22 cellular contexts compared by ENCODE assay signal in the genomic region with DNA sequence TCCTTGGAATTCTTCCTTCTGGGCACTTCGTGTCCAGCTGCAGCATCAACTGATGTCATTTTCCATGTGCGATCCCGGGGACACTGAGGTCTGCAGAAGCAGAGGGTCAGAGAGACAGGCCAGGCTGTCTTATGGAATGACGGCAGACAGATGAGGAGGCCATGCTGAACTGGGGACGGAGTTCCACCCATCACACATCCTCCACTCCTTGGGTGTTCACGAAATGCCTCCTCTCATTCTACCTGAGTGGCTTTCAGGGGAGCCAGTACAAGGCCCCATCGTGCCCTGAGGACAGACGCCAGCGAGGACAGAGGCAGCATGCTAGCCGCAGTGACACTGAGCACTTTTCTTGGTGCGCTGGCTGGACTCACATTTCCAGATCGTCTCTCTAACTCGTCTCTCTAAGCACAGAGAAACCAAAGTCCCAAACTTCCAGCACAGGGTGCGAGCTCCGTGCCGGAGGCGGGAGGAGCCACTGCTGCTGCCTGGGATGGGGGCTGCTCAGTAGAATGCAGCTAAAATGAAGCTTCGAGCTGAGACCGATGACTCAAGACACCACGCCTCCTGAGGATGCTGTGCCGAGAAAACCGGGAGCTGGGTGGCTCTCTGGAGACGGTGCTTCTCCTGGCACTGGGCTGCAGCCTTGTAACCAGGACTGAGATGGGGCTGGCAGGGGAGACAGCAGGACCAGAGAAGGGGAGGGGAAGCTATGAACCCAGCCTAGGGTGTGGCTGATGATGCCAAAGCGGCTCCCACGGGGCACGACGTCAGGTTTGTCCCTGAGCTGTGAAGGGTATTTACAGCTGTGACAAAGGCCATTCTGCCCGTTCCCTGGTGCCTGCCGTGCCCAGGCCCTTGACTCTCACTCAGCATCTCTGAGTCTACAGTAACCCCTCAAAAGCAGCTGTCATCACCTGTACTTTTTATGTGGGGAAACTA. TPM values are rescaled to one million over a fixed set of nuclear protein-coding genes. Genes with fewer than 3 reads are reported as not detected.
DNase-seq lines count a peak whose midpoint lies in the region; ATAC-seq, FAIRE-seq and TF ChIP-seq lines count a peak whose summit lies in the region.
"Had no signal": no experiment of that assay in that cellular context is flagged by ENCODE, and none has a peak within 500 bp of the region (broad histone marks: within the 10 kb centered on the region; RNA-seq: fewer than 3 reads in every experiment).

No MANE protein-coding gene starts in this region.

- no peak for TF ChIP-seq EP300 in A549 (IDR thresholded peaks at IDR 0.05)

- H3K36me3 ChIP-seq in HEK293 (ENCODE audit: control insufficient read depth in 2 of 2, insufficient read depth in 1 of 2, low read length in 2 of 2), result no peaks in the 10 kb centered on the region
- H3K36me3 ChIP-seq in tibial artery, result no peaks in the 10 kb centered on the region
- no peaks in the 10 kb centered on the region for H3K36me3 ChIP-seq in CD4-positive, alpha-beta memory T cell (ENCODE audit: insufficient read depth, low read length)
- H3K36me3 ChIP-seq: left lung, upper lobe of right lung had no signal

- TF ChIP-seq CTCF in A549 (IDR thresholded peaks at IDR 0.05), result no peak
- no peak for TF ChIP-seq CTCF in HEK293 (tag by site-specific recombination; IDR thresholded peaks at IDR 0.05)
- no peak for TF ChIP-seq CTCF in foreskin keratinocyte (conservative IDR thresholded peaks at IDR 0.05)
- TF ChIP-seq CTCF in tibial artery (IDR thresholded peaks at IDR 0.05), result no peak

- FAIRE-seq in A549 (lab: Jason Lieb, UNC) (no peak), HTR-8/SVneo (lab: Jason Lieb, UNC) (no peak)
- FAIRE-seq: GM12892 had no signal

- H3K4me1 Mint-ChIP-seq in CD4-positive, alpha-beta memory T cell, result peaks cover 0 to 5% (median 1%) of the 10 kb centered on the region in 4 donors
- peaks cover 4 to 5% of the 10 kb centered on the region in 2 donors for H3K4me1 Mint-ChIP-seq in effector memory CD8-positive, alpha-beta T cell (ENCODE audit: low read depth in 2 of 2)
- H3K4me1 Mint-ChIP-seq: activated CD4-positive, alpha-beta memory T cell treated with anti-CD3 and anti-CD28 coated beads, Interleukin-2, amount 10 ng/mL, durations not matched to agents 7 days and 5 days had no signal

- no peak overlapping the region for H3K4me2 ChIP-seq in A549

- H3K27ac Mint-ChIP-seq in CD4-positive, alpha-beta memory T cell, result no peak overlapping the region
- H3K27ac Mint-ChIP-seq in effector memory CD8-positive, alpha-beta T cell, result peak overlapping the region in 1 of 2 donors; percentile 44
- H3K27ac Mint-ChIP-seq: activated CD4-positive, alpha-beta memory T cell treated with anti-CD3 and anti-CD28 coated beads, Interleukin-2, amount 10 ng/mL, durations not matched to agents 7 days and 5 days had no signal

- H3K27me3 ChIP-seq in foreskin keratinocyte, result peaks cover 18% of the 10 kb centered on the region
- H3K27me3 ChIP-seq in tibial artery, result no peaks in the 10 kb centered on the region
- no peaks in the 10 kb centered on the region for H3K27me3 ChIP-seq in CD4-positive, alpha-beta memory T cell (ENCODE audit: insufficient read depth, low read length)
- H3K27me3 ChIP-seq: left lung, upper lobe of right lung had no signal

- DNase-seq in A549 (ENCODE audit: low read depth in 1 of 2, low spot score in 1 of 2), result peak; percentile 8 to 14
- DNase-seq in foreskin keratinocyte, result no peak
- peak; percentile 48 for DNase-seq in occipital lobe (lab: John Stamatoyannopoulos, UW)
- no peak for DNase-seq in tibial artery
- DNase-seq in CD4-positive, alpha-beta memory T cell, result no peak
- DNase-seq in HTR-8/SVneo (ENCODE audit: insufficient read length, low spot score), result no peak
- no peak for DNase-seq in effector memory CD8-positive, alpha-beta T cell
- DNase-seq: activated CD4-positive, alpha-beta memory T cell treated with anti-CD3 and anti-CD28 coated beads, Interleukin-2, amount 10 ng/mL, durations not matched to agents 7 days and 5 days; activated effector memory CD4-positive, alpha-beta T cell treated with Interleukin-2 at 50 U/mL for 16 hours; activated T-cell treated with anti-CD3 and anti-CD28 coated beads for 4 hours; C1 segment of cervical spinal cord; cerebellar nuclear complex; naive thymus-derived CD8-positive, alpha-beta T cell; NCI-H1694 treated with DMSO at 0.1 percent for 48 hours; NCI-H69; stimulated activated CD8-positive, alpha-beta memory T cell treated with anti-CD3 and anti-CD28 coated beads, Interleukin-4, amount 100 ng/mL, for 48 hours; T1000; upper lobe of right lung had no signal

- WGBS in A549 (ENCODE audit: missing lambda C conversion rate), result 61% methylated on average over 19 of the region's 29 CpGs

- TF ChIP-seq POLR2A in A549 (IDR thresholded peaks at IDR 0.05; ENCODE audit: low read length), result no peak

- POLR2A ChIA-PET in A549 (lab: Yijun Ruan, JAX), result no interaction called here
- POLR2A ChIA-PET in HEK293 (lab: Yijun Ruan, JAX), result no interaction called here
- POLR2A ChIA-PET in CD4-positive, alpha-beta memory T cell (lab: Charles Lee; ENCODE audit: partially characterized antibody), result interaction anchor here (0.9 kb wide), 1 partner anchor 49 kb away, joined by 3 read pairs; the partner anchor contains the start of gene SH3TC1

- peak in 1 of 2 experiments; percentile 48; a peak in 3 of 6 replicates for ATAC-seq in A549
- ATAC-seq in foreskin keratinocyte, result peak; percentile 25
- ATAC-seq in effector memory CD8-positive, alpha-beta T cell (replicated peaks), result no peak
- ATAC-seq: left lung; naive thymus-derived CD8-positive, alpha-beta T cell; upper lobe of right lung had no signal

- no peaks in the 10 kb centered on the region for H3K4me1 ChIP-seq in A549
- H3K4me1 ChIP-seq in HEK293 (ENCODE audit: control insufficient read depth, insufficient read depth, low read length), result no peaks in the 10 kb centered on the region
- no peaks in the 10 kb centered on the region for H3K4me1 ChIP-seq in foreskin keratinocyte
- peaks cover 0 to 17% (median 12%) of the 10 kb centered on the region in 4 donors for H3K4me1 ChIP-seq in tibial artery
- H3K4me1 ChIP-seq in CD4-positive, alpha-beta memory T cell (ENCODE audit: insufficient read depth, low read length), result no peaks in the 10 kb centered on the region

- H3K9me3 ChIP-seq in A549, result no peaks in the 10 kb centered on the region
- no peaks in the 10 kb centered on the region for H3K9me3 ChIP-seq in HEK293 (ENCODE audit: control insufficient read depth, insufficient read depth, low read depth, low read length)
- no peaks in the 10 kb centered on the region for H3K9me3 ChIP-seq in tibial artery
- H3K9me3 ChIP-seq in CD4-positive, alpha-beta memory T cell (ENCODE audit: control insufficient read depth in 1 of 2, low read length in 2 of 2), result no peaks in the 10 kb centered on the region
- H3K9me3 ChIP-seq: left lung, upper lobe of right lung had no signal

- no peak for TF ChIP-seq RAD21 in A549 (conservative IDR thresholded peaks at IDR 0.05 in 1 of 2, IDR thresholded peaks at IDR 0.05 in 1 of 2)

- H3K9me3 Mint-ChIP-seq in CD4-positive, alpha-beta memory T cell, result no peaks in the 10 kb centered on the region
- H3K9me3 Mint-ChIP-seq in effector memory CD8-positive, alpha-beta T cell, result no peaks in the 10 kb centered on the region
- H3K9me3 Mint-ChIP-seq: activated CD4-positive, alpha-beta memory T cell treated with anti-CD3 and anti-CD28 coated beads, Interleukin-2, amount 10 ng/mL, durations not matched to agents 7 days and 5 days; naive thymus-derived CD8-positive, alpha-beta T cell had no signal

- no peak overlapping the region for H3K4me3 Mint-ChIP-seq in CD4-positive, alpha-beta memory T cell
- no peak overlapping the region for H3K4me3 Mint-ChIP-seq in effector memory CD8-positive, alpha-beta T cell
- H3K4me3 Mint-ChIP-seq: activated CD4-positive, alpha-beta memory T cell treated with anti-CD3 and anti-CD28 coated beads, Interleukin-2, amount 10 ng/mL, durations not matched to agents 7 days and 5 days; naive thymus-derived CD8-positive, alpha-beta T cell had no signal

- CTCF ChIA-PET in A549 (lab: Yijun Ruan, JAX) (no interaction called here), HEK293 (lab: Yijun Ruan, JAX) (no interaction called here)
- CTCF ChIA-PET in CD4-positive, alpha-beta memory T cell (lab: Charles Lee; ENCODE audit: partially characterized antibody), result no interaction called here

- no peaks in the 10 kb centered on the region for H3K36me3 Mint-ChIP-seq in CD4-positive, alpha-beta memory T cell
- no peaks in the 10 kb centered on the region for H3K36me3 Mint-ChIP-seq in effector memory CD8-positive, alpha-beta T cell (ENCODE audit: insufficient read depth)
- H3K36me3 Mint-ChIP-seq: naive thymus-derived CD8-positive, alpha-beta T cell had no signal

- intact Hi-C loops in tibial artery (cut with DNase I; ENCODE audit: low total_unique reads), result no loop called here
- intact Hi-C loops in CD4-positive, alpha-beta memory T cell (cut with micrococcal nuclease), result loop anchor here (10.0 kb wide), 2 partner anchors 216 to 274 kb away; partner anchors contain the start of gene AFAP1

- H3K27ac ChIP-seq in A549 (no peak overlapping the region), HEK293 (ENCODE audit: extremely low read depth, low read depth, low read length) (no peak overlapping the region), foreskin keratinocyte (no peak overlapping the region), tibial artery (no peak overlapping the region)
- H3K27ac ChIP-seq in CD4-positive, alpha-beta memory T cell (ENCODE audit: low read depth, low read length), result no peak overlapping the region
- H3K27ac ChIP-seq: left lung, RWPE1, upper lobe of right lung had no signal

- H3K4me3 ChIP-seq in A549 (no peak overlapping the region), HEK293 (ENCODE audit: low read depth, low read length) (no peak overlapping the region), tibial artery (no peak overlapping the region)
- no peak overlapping the region for H3K4me3 ChIP-seq in CD4-positive, alpha-beta memory T cell (ENCODE audit: low read length in 2 of 2)
- H3K4me3 ChIP-seq: left lung, upper lobe of right lung had no signal

- peaks cover 3 to 6% of the 10 kb centered on the region in 2 donors for H3K27me3 Mint-ChIP-seq in CD4-positive, alpha-beta memory T cell
- peaks cover 7% of the 10 kb centered on the region in 2 donors for H3K27me3 Mint-ChIP-seq in effector memory CD8-positive, alpha-beta T cell

RNA-seq across cellular contexts. Expression of gene ABLIM2, which starts 8.2 kb away (rescaled TPM):
- polyA plus RNA-seq in A549 (2011; rRNA removed) (0.21 and 0.37 TPM in 2 replicates), A549 (2017; fragmentation: RNase III; extraction: RNeasy Plus Mini Kit Qiagen cat#74134 plus additional on column Dnase treatment) (0.31 to 0.40 TPM (median 0.32 TPM) in 3 replicates), foreskin keratinocyte (0.33 and 0.49 TPM in 2 replicates)
- polyA plus RNA-seq in A549 (2012; cell fraction: cytosol; rRNA removed), result 0.19 and 0.46 TPM in 2 replicates
- 0.34 TPM in 2 replicates for polyA plus RNA-seq in A549 (2012; cell fraction: nucleus; rRNA removed)
- polyA minus RNA-seq in A549 (2011; rRNA and poly(A)+ RNA removed), result 0.12 and 0.68 TPM in 2 replicates
- total RNA-seq in foreskin keratinocyte (0.39 and 0.85 TPM in 2 replicates), occipital lobe (18.4 TPM)
- total RNA-seq in CD4-positive, alpha-beta memory T cell, result 1 to 10 TPM; 6.2 to 7.9 TPM
- 1 to 10 TPM in 1 of 2 donors, under 1 TPM in 1; 0.44 to 1.3 TPM for polyA plus RNA-seq in CD4-positive, alpha-beta memory T cell

RNA-seq across cellular contexts. Expression of gene SH3TC1, which starts 48.7 kb away (rescaled TPM):
- polyA plus RNA-seq in A549 (2011; rRNA removed), result 2.8 and 3.3 TPM in 2 replicates
- polyA plus RNA-seq in A549 (2012; cell fraction: cytosol; rRNA removed), result 5.0 and 6.4 TPM in 2 replicates
- polyA plus RNA-seq in A549 (2012; cell fraction: nucleus; rRNA removed), result 22.6 and 31.5 TPM in 2 replicates
- polyA plus RNA-seq in A549 (2017; fragmentation: RNase III; extraction: RNeasy Plus Mini Kit Qiagen cat#74134 plus additional on column Dnase treatment), result 5.4 to 8.1 TPM (median 7.4 TPM) in 3 replicates
- 6.0 and 8.6 TPM in 2 replicates for polyA minus RNA-seq in A549 (2011; rRNA and poly(A)+ RNA removed)
- 18.7 and 30.1 TPM in 2 replicates for total RNA-seq in foreskin keratinocyte
- 11.2 and 16.7 TPM in 2 replicates for polyA plus RNA-seq in foreskin keratinocyte
- 2.5 TPM for total RNA-seq in occipital lobe
- 10 to 100 TPM; 37.1 to 41.3 TPM for total RNA-seq in CD4-positive, alpha-beta memory T cell
- polyA plus RNA-seq in CD4-positive, alpha-beta memory T cell, result 10 to 100 TPM in 1 of 2 donors, 1 to 10 TPM in 1; 7.9 to 14.3 TPM

Comparison
In these comparisons a context has a peak if more than half of its experiments do, and no peak if none do; other contexts are left out.
1. DNase-seq: peak in A549 (2 of 2) and occipital lobe (single experiment); none in foreskin keratinocyte (0 of 2), tibial artery (0 of 2), CD4-positive, alpha-beta memory T cell (0 of 5), HTR-8/SVneo (single experiment) and effector memory CD8-positive, alpha-beta T cell (0 of 3).